21 cellular contexts compared by ENCODE assay signal in genomic region chr1:42316292-42316691, GRCh38.
"Had no signal": no experiment of that assay in that cellular context is flagged by ENCODE, and none has a peak within 500 bp of the region (broad histone marks: within the 10 kb centered on the region; RNA-seq: fewer than 3 reads in every experiment).

No MANE protein-coding gene starts in this region.

- FAIRE-seq: endothelial cell of umbilical vein had no signal

- H3K36me3 ChIP-seq: esophagus muscularis mucosa, ovary, stomach, upper lobe of right lung had no signal

- H3K4me2 ChIP-seq: smooth muscle cell had no signal

- H3K4me3 ChIP-seq: esophagus muscularis mucosa, ovary, smooth muscle cell, stomach, testis, upper lobe of right lung had no signal

- H3K27me3 ChIP-seq: esophagus muscularis mucosa, ovary, stomach, testis, upper lobe of right lung had no signal

- ATAC-seq: activated CD8-positive, alpha-beta T cell treated with anti-CD3 and anti-CD28 coated beads for 36 hours; activated T-helper 17 cell treated with anti-CD3 and anti-CD28 coated beads, Interleukin-2, amount 50 U/mL, for 72 hours; natural killer cell; sciatic nerve; stimulated activated effector memory CD8-positive, alpha-beta T cell treated with anti-CD3 and anti-CD28 coated beads, Interleukin-12 subunit alpha, Interleukin-12 subunit beta, amount 100 ng/mL, for 72 hours; upper lobe of right lung had no signal

- H3K9me3 ChIP-seq: esophagus muscularis mucosa, ovary, stomach, testis, upper lobe of right lung had no signal

- H3K27ac ChIP-seq: esophagus muscularis mucosa, ovary, stomach, testis, upper lobe of right lung had no signal

- DNase-seq: activated CD4-positive, alpha-beta T cell treated with anti-CD3 and anti-CD28 coated beads, Interleukin-2, amount 10 ng/mL, durations not matched to agents 24 days and 14 days; activated CD4-positive, CD25-positive, alpha-beta regulatory T cell; activated CD8-positive, alpha-beta T cell treated with anti-CD3 and anti-CD28 coated beads for 36 hours; activated naive CD4-positive, alpha-beta T cell; activated T-cell treated with anti-CD3 and anti-CD28 coated beads, Interleukin-2, amount 50 U/mL, for 1 hour; aorta; effector CD8-positive, alpha-beta T cell; natural killer cell; ovary; stimulated activated CD4-positive, alpha-beta T cell treated with anti-CD3 and anti-CD28 coated beads, Interleukin-4, amount 100 ng/mL, for 24 hours; stomach; T-helper 1 cell; T1000; testis; upper lobe of right lung had no signal
